ENCODE assay signal across 8 cellular contexts in the genomic region with DNA sequence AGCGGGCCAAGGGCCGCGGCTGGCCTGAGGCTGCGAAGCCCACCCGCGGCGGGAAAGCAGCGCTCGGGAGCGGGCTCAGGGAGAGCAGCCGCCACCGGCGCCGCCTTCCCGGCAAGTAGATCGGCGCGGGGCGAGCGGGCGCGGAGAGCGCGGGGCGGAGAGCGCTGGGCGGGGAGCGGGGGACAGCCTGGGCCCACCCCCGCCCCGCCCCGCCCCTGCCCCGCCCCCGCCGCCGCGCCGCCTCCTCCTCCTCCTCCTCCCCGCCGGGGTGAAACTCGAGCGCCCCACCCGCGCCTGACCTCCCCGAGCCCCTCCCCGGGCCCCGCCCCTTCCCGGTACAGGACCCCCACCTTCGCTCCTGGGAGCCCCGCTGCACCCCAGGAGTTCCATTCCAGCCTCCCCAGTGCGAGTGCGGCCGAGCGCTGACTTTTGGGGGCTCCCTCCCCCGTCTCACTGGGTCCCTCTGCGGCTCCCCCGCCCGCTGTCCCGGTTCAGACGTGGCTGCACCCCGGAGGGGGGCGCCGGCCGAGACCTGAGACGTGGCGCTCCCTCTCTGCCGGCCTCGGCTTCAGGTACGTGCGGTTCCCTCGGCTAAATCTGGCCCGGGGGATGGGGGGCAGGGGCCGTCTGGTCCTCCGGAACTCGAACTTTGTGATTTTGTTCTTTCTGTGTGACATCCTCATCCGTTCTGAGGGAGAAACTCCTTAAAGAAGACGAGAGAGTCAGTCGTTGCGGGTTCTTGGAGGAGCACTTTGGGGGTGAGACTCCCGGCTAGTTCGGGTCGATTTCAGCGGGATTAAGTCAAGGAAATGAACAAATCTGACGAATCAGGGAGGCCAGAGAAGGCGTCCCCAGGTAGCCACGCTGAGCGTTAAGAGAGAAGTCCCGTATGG. TPM values are rescaled to one million over a fixed set of nuclear protein-coding genes. Genes with fewer than 3 reads are reported as not detected.
A peak's percentile ranks its signal among the peaks of the same experiment; 100 is the strongest.
DNase-seq lines count a peak whose midpoint lies in the region; ATAC-seq and TF ChIP-seq lines count a peak whose summit lies in the region.

SEMA5A (minus strand) TSS at position 117 of the 893 bp plus-strand sequence. CDS start 166,129 bp downstream, outside the sequence.

- H2AK5ac ChIP-seq in mesendoderm (ENCODE audit: low read length): no peak within 1 kb of the TSS

- H3K27me3 ChIP-seq in WERI-Rb-1 (ENCODE audit: insufficient read depth, low read depth, severe bottlenecking) (no peaks in the 10 kb centered on the region), mesendoderm (ENCODE audit: insufficient read depth, low read length, poor library complexity) (no peaks in the 10 kb centered on the region), thoracic aorta (replicated peaks; ENCODE audit: insufficient read depth) (no peaks in the 10 kb centered on the region)

- H3K27ac ChIP-seq in WERI-Rb-1 (peak within 1 kb of the TSS; percentile 59), mesendoderm (ENCODE audit: low read depth, low read length) (peak within 1 kb of the TSS; percentile 58), thoracic aorta (peak within 1 kb of the TSS; percentile 93 to 94)

- H3K4me3 ChIP-seq in WERI-Rb-1 (ENCODE audit: low read depth, low read length) (peak within 1 kb of the TSS; percentile 85), epithelial cell of esophagus (ENCODE audit: low read length) (peak within 1 kb of the TSS; percentile 71), mesendoderm (ENCODE audit: low read length) (peak within 1 kb of the TSS; percentile 84), thoracic aorta (peak within 1 kb of the TSS; percentile 85)

- H3K18ac ChIP-seq in mesendoderm (ENCODE audit: low read length): peak within 1 kb of the TSS; percentile 91

- TF ChIP-seq CTCF in AG09319 (IDR thresholded peaks at IDR 0.05; ENCODE audit: low read depth, low read length) (peak; percentile 24), WERI-Rb-1 (IDR thresholded peaks at IDR 0.05; ENCODE audit: low read depth, low read length) (peak; percentile 11; the same call in 1 of the 2 replicates), epithelial cell of esophagus (IDR thresholded peaks at IDR 0.05; ENCODE audit: insufficient read depth, low read depth, low read length, missing control alignments) (no peak), thoracic aorta (IDR thresholded peaks at IDR 0.05) (no peak)

- H4K5ac ChIP-seq in mesendoderm (ENCODE audit: low read length): no peak within 1 kb of the TSS

- H3K4ac ChIP-seq in mesendoderm (ENCODE audit: low read depth, low read length): peak within 1 kb of the TSS; percentile 65

- H3K23ac ChIP-seq in mesendoderm (ENCODE audit: low read length): peak within 1 kb of the TSS; percentile 74

- peaks cover 5% of the 10 kb centered on the region for H3K79me1 ChIP-seq in mesendoderm (ENCODE audit: low read length)

- no peak within 1 kb of the TSS for H2BK120ac ChIP-seq in mesendoderm (ENCODE audit: low read depth, low read length)

- H3K9ac ChIP-seq in mesendoderm (ENCODE audit: low read length): peak within 1 kb of the TSS; percentile 89

- peak within 1 kb of the TSS; percentile 78 for H4K8ac ChIP-seq in mesendoderm (ENCODE audit: low read depth, low read length)

- H3K56ac ChIP-seq in mesendoderm (ENCODE audit: low read length): peak within 1 kb of the TSS; percentile 93

- H3K36me3 ChIP-seq in WERI-Rb-1 (peaks cover 8% of the 10 kb centered on the region), mesendoderm (ENCODE audit: control insufficient read depth, insufficient read depth, low read length) (peaks cover 3% of the 10 kb centered on the region), thoracic aorta (peaks cover 11% of the 10 kb centered on the region)

- ATAC-seq in thoracic aorta (ENCODE audit: insufficient number of reproducible peaks, low FRiP score, low read depth): peak; percentile 61
- no peak for ATAC-seq in HG03139 (IDR thresholded peaks at IDR 0.05; ENCODE audit: unreplicated experiment)

- peak within 1 kb of the TSS; percentile 35 for H2BK5ac ChIP-seq in mesendoderm (ENCODE audit: low read length)

- no peaks in the 10 kb centered on the region for H3K4me1 ChIP-seq in mesendoderm (ENCODE audit: control insufficient read depth, low read depth, low read length)
- H3K4me1 ChIP-seq in thoracic aorta (ENCODE audit: control insufficient read depth in 1 of 2, low read depth in 2 of 2): peaks cover 0 to 12% of the 10 kb centered on the region in 2 donors

- peak within 1 kb of the TSS; percentile 75 for H3K4me2 ChIP-seq in mesendoderm (ENCODE audit: low read length)

- DNase-seq in AG09319 (ENCODE audit: extremely low read depth, low read depth): no peak
- peak; percentile 65 for DNase-seq in H4 (ENCODE audit: low spot score)
- DNase-seq in WERI-Rb-1: peak; percentile 85
- DNase-seq in epithelial cell of esophagus (ENCODE audit: low read depth): peak; percentile 76
- DNase-seq in mesendoderm: peak; percentile 80
- DNase-seq in thoracic aorta (ENCODE audit: low spot score): no peak
- no peak for DNase-seq in HT-29 (ENCODE audit: low spot score)

- H3K79me2 ChIP-seq in mesendoderm (ENCODE audit: control insufficient read depth, insufficient read depth, low read length): peaks cover 36% of the 10 kb centered on the region

- no CpG with 5 or more reads among the region's 87 CpGs for WGBS in mesendoderm (ENCODE audit: extremely low coverage, insufficient coverage, low lambda C conversion rate)

- no peak within 1 kb of the TSS for H2BK15ac ChIP-seq in mesendoderm (replicated peaks; ENCODE audit: low read depth)

- H3K9me3 ChIP-seq in WERI-Rb-1 (ENCODE audit: severe bottlenecking): no peaks in the 10 kb centered on the region
- H3K9me3 ChIP-seq in thoracic aorta: no peaks in the 10 kb centered on the region

RNA-seq across cellular contexts. Expression of gene SEMA5A, which starts in this region (rescaled TPM):
- 13.7 and 20.4 TPM in 2 replicates for total RNA-seq in H4 (2014; rRNA removed; shearing (Covaris generic))
- 4.1 TPM for polyA plus RNA-seq in mesendoderm (2013, experiment 1 of 2)
- polyA plus RNA-seq in mesendoderm (2013, experiment 2 of 2): 4.3 TPM
- total RNA-seq in thoracic aorta: 10 to 100 TPM; 13.3 to 17.6 TPM
- total RNA-seq in HT-29 (2014; rRNA removed; shearing (Covaris generic)): not detected in 2 replicates

Comparison
In these comparisons a context has a peak if more than half of its experiments do, and no peak if none do; other contexts are left out.
1. RNA of gene SEMA5A (total RNA-seq): 13.7 to 20.4 TPM in H4 and 13.3 to 17.6 TPM in thoracic aorta; not detected in HT-29; every median in the first group is over 10 times any median in the second.
2. DNase-seq: peak in H4 (single experiment), WERI-Rb-1 (single experiment), epithelial cell of esophagus (single experiment) and mesendoderm (single experiment); none in AG09319 (single experiment), thoracic aorta (single experiment) and HT-29 (single experiment).
3. CTCF ChIP-seq: peak in AG09319 (single experiment) and WERI-Rb-1 (single experiment); none in epithelial cell of esophagus (single experiment) and thoracic aorta (single experiment).
4. Peak in every context shown above with its lines, with median percentiles within 50 percentile points of each other: H3K27ac ChIP-seq and H3K4me3 ChIP-seq.